Comparison of ENCODE assay signal across 8 cellular contexts in genomic region chr5:61625682-61626620, GRCh38.
A peak's percentile ranks its signal among the peaks of the same experiment; 100 is the strongest.
DNase-seq lines count a peak whose midpoint lies in the region; ATAC-seq and TF ChIP-seq lines count a peak whose summit lies in the region.

No MANE protein-coding gene starts in this region.

- DNase-seq in EH (ENCODE audit: low read depth), result peak; percentile 57
- no peak for DNase-seq in epithelial cell of proximal tubule (ENCODE audit: low read depth)
- DNase-seq in mesenteric fat pad (ENCODE audit: low spot score), result peak; percentile 92
- peak; percentile 2 for DNase-seq in stimulated activated CD8-positive, alpha-beta memory T cell treated with anti-CD3 and anti-CD28 coated beads, Interleukin-7, amount 100 ng/mL, for 24 hours (ENCODE audit: low read depth)
- DNase-seq in NCI-H524 (lab: John Stamatoyannopoulos, UW), result no peak
- DNase-seq in NCI-H82 (lab: John Stamatoyannopoulos, UW), result no peak

- TF ChIP-seq CTCF in WI38 (IDR thresholded peaks at IDR 0.05; ENCODE audit: low read depth, low read length) (no peak), epithelial cell of proximal tubule (conservative IDR thresholded peaks at IDR 0.05; ENCODE audit: low read depth, low read length) (no peak)

- H3K4me3 ChIP-seq in WI38 (ENCODE audit: low read depth, low read length) (peak overlapping the region; percentile 38), epithelial cell of proximal tubule (ENCODE audit: low read depth, low read length) (peak overlapping the region; percentile 68)

- ATAC-seq in HG02678 (IDR thresholded peaks at IDR 0.05; ENCODE audit: unreplicated experiment), result peak; percentile 61

Comparison
In these comparisons a context has a peak if more than half of its experiments do, and no peak if none do; other contexts are left out.
1. DNase-seq: peak in EH (single experiment), mesenteric fat pad (single experiment) and stimulated activated CD8-positive, alpha-beta memory T cell treated with anti-CD3 and anti-CD28 coated beads, Interleukin-7, amount 100 ng/mL, for 24 hours (single experiment); none in epithelial cell of proximal tubule (single experiment), NCI-H524 (0 of 2) and NCI-H82 (single experiment).